In the genomic region with DNA sequence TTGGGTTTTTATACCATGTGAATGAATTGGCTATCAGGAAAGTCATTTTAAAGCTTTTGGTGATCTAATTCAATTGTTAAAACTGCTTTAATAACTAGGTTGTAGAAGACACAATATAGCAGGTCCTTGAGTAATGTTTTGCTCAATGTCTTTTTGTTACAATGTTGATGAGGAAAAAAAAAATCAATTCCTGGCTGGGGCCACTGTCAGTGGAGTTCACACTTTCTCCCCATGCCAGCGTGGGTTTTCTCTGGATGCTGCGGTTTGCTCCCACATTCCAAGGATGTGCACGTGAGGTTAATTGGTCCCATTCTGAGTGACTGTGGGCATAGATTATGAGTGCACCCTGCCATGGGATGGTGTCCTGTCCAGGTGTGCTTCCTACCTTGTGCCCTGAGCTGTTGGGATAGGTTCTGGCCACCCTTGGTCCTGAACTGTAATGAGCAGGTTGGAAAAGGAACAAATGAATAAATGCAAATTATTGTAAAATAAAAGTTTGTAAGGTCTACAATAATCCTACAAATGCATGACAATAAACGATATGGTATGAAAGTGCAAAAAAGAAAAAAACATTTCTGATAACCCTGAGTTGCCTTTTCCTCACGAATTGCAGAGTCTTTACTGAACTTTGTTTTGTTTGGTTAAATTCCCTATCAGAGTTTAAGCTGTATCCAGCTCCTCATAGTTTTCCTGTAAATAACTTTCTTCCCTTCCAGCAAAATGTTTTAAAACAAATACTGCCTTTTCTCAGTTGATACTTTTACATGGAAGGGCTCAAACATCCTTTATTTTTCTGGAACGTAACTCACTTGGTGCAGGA, we compare ENCODE assay signal across 20 cellular contexts.
DNase-seq lines count a peak whose midpoint lies in the region; ATAC-seq, FAIRE-seq and TF ChIP-seq lines count a peak whose summit lies in the region.
"Had no signal": no experiment of that assay in that cellular context is flagged by ENCODE, and none has a peak within 500 bp of the region (broad histone marks: within the 10 kb centered on the region; RNA-seq: fewer than 3 reads in every experiment).

No MANE protein-coding gene starts in this region.

- no peak overlapping the region for H2BK5ac ChIP-seq in neuronal stem cell (ENCODE audit: low read length)

- H2AFZ ChIP-seq in neuronal stem cell (ENCODE audit: low read length), result no peak overlapping the region

- FAIRE-seq in A549 (lab: Jason Lieb, UNC) (peak; percentile 49), D721Med (lab: Jason Lieb, UNC) (peak; percentile 21)
- FAIRE-seq: A204.1, GM12878, GM18507 had no signal

- no peak overlapping the region for H4K91ac ChIP-seq in neuronal stem cell (ENCODE audit: low read depth, low read length, poor library complexity)

- CTCF ChIA-PET in A549 (lab: Yijun Ruan, JAX), result interaction anchor here (1.5 kb wide), 2 partner anchors 24 to 48 kb away, joined by 5 read pairs; no protein-coding TSS in a partner anchor

- H3K79me1 ChIP-seq in neuronal stem cell (ENCODE audit: low read depth, low read length), result no peaks in the 10 kb centered on the region

- in situ Hi-C loops in G401 (cut with HindIII; ENCODE audit: low sequenced_read_pairs), result no loop called here

- TF ChIP-seq POLR2A in A549 (IDR thresholded peaks at IDR 0.05; ENCODE audit: low read length), result no peak

- TF ChIP-seq CTCF in A549 (IDR thresholded peaks at IDR 0.05) (no peak), D721Med (IDR thresholded peaks at IDR 0.05; ENCODE audit: insufficient read depth, missing control alignments) (no peak), BE2C (IDR thresholded peaks at IDR 0.05; ENCODE audit: low read depth, low read length) (no peak)

- no peak overlapping the region for H3K23ac ChIP-seq in neuronal stem cell (ENCODE audit: low read depth, low read length, poor library complexity)

- no peak overlapping the region for H3K4me3 ChIP-seq in A549
- H3K4me3 ChIP-seq in neuronal stem cell (ENCODE audit: low read length in 2 of 2), result no peak overlapping the region
- no peak overlapping the region for H3K4me3 ChIP-seq in BE2C (ENCODE audit: low read depth, low read length)
- H3K4me3 ChIP-seq: BLaER1, GM12878 had no signal

- H2AK5ac ChIP-seq in neuronal stem cell (ENCODE audit: low read depth, low read length), result no peak overlapping the region

- H2BK120ac ChIP-seq in neuronal stem cell (ENCODE audit: low read depth, low read length), result no peak overlapping the region

- no peak for ATAC-seq in A549
- peak; percentile 68 for ATAC-seq in left lobe of liver
- no peak for ATAC-seq in GM21390 (IDR thresholded peaks at IDR 0.05; ENCODE audit: unreplicated experiment)
- ATAC-seq: GM12878 had no signal

- no peak overlapping the region for H2BK12ac ChIP-seq in neuronal stem cell (ENCODE audit: low read length)

- H2BK15ac ChIP-seq in neuronal stem cell (ENCODE audit: low read length), result no peak overlapping the region

- H3K4me2 ChIP-seq in A549, result no peak overlapping the region
- H3K4me2 ChIP-seq in neuronal stem cell (ENCODE audit: insufficient read depth, low read length, poor library complexity, severe bottlenecking), result no peak overlapping the region
- H3K4me2 ChIP-seq: BLaER1 had no signal

- H3K4ac ChIP-seq in neuronal stem cell (ENCODE audit: low read length), result no peak overlapping the region

- no peak overlapping the region for H3K27ac ChIP-seq in A549
- no peak overlapping the region for H3K27ac ChIP-seq in neuronal stem cell (replicated peaks; ENCODE audit: low read length)
- H3K27ac ChIP-seq: BLaER1 had no signal

- no peak for DNase-seq in A549 (ENCODE audit: low read depth in 1 of 2, low spot score in 1 of 2)
- DNase-seq in D721Med (ENCODE audit: insufficient read length, low spot score), result no peak
- no peak for DNase-seq in left lobe of liver (ENCODE audit: low spot score)
- DNase-seq in neuronal stem cell (ENCODE audit: low spot score), result no peak
- no peak for DNase-seq in BE2C
- no peak for DNase-seq in G401 (ENCODE audit: low spot score)
- DNase-seq in NCI-H345 (lab: John Stamatoyannopoulos, UW), result no peak
- DNase-seq: 8988T; AML-193; C1 segment of cervical spinal cord; CD4-positive, alpha-beta memory T cell; CD4-positive, CD25-positive, alpha-beta regulatory T cell; CD8-positive, alpha-beta memory T cell; DMS79 treated with DMSO at 0.1 percent for 48 hours; GDM1 had no signal

- H3K27me3 ChIP-seq in neuronal stem cell (ENCODE audit: control insufficient read depth in 3 of 3, insufficient read depth in 3 of 3, low read depth in 1 of 3, low read length in 3 of 3) (no peaks in the 10 kb centered on the region), BE2C (no peaks in the 10 kb centered on the region)
- H3K27me3 ChIP-seq: BLaER1 had no signal

- no peak overlapping the region for H3K14ac ChIP-seq in neuronal stem cell (ENCODE audit: low read length)

- H4K8ac ChIP-seq in neuronal stem cell (ENCODE audit: low read depth, low read length), result no peak overlapping the region

- TF ChIP-seq RAD21 in A549 (conservative IDR thresholded peaks at IDR 0.05 in 1 of 2, IDR thresholded peaks at IDR 0.05 in 1 of 2), result no peak

- no peak overlapping the region for H3K9ac ChIP-seq in neuronal stem cell (ENCODE audit: low read depth, low read length, poor library complexity)
- H3K9ac ChIP-seq: BLaER1 had no signal

- H3K4me1 ChIP-seq in A549 (no peaks in the 10 kb centered on the region), neuronal stem cell (ENCODE audit: control insufficient read depth in 2 of 2, insufficient read depth in 1 of 2, low read depth in 1 of 2, low read length in 2 of 2) (peaks cover 0 to 5% of the 10 kb centered on the region in 2 donors), BE2C (no peaks in the 10 kb centered on the region)
- H3K4me1 ChIP-seq: BLaER1 had no signal

- H3K9me3 ChIP-seq in A549, result no peaks in the 10 kb centered on the region
- peaks cover 0 to 4% of the 10 kb centered on the region in 2 donors for H3K9me3 ChIP-seq in neuronal stem cell (replicated peaks in 1 of 2; ENCODE audit: control insufficient read depth in 2 of 2, insufficient read depth in 1 of 2, low read depth in 1 of 2, low read length in 2 of 2)
- H3K9me3 ChIP-seq in BE2C, result no peaks in the 10 kb centered on the region

- 89% methylated on average over 6 of the region's 6 CpGs for WGBS in A549 (ENCODE audit: missing lambda C conversion rate)
- no CpG with 5 or more reads among the region's 6 CpGs for WGBS in neuronal stem cell (ENCODE audit: extremely low coverage in 2 of 2, insufficient read length in 2 of 2, insufficient replicate concordance in 1 of 2), 2 donors

- POLR2A ChIA-PET in A549 (lab: Yijun Ruan, JAX), result no interaction called here

- peak overlapping the region; percentile 83 for H3K18ac ChIP-seq in neuronal stem cell (ENCODE audit: low read length)

- H3K36me3 ChIP-seq in neuronal stem cell (replicated peaks in 1 of 2; ENCODE audit: control insufficient read depth in 2 of 2, insufficient read depth in 2 of 2, low read length in 2 of 2) (no peaks in the 10 kb centered on the region), BE2C (no peaks in the 10 kb centered on the region)
- H3K36me3 ChIP-seq: BLaER1 had no signal

- TF ChIP-seq EP300 in A549 (IDR thresholded peaks at IDR 0.05), result no peak

TF ChIP-seq in A549, 52 proteins besides CTCF, POLR2A, EP300 and RAD21 (continues in another document):
- TF ChIP-seq HOXB13 (CRISPR knock-in tag; IDR thresholded peaks at IDR 0.05; ENCODE audit: low read depth), result no peak
- no peak for TF ChIP-seq MYC (IDR thresholded peaks at IDR 0.05; ENCODE audit: borderline replicate concordance, low read length)
- TF ChIP-seq EHF (CRISPR knock-in tag; IDR thresholded peaks at IDR 0.05), result no peak
- TF ChIP-seq SMC3 (IDR thresholded peaks at IDR 0.05), result no peak
- TF ChIP-seq, protein P1, sequence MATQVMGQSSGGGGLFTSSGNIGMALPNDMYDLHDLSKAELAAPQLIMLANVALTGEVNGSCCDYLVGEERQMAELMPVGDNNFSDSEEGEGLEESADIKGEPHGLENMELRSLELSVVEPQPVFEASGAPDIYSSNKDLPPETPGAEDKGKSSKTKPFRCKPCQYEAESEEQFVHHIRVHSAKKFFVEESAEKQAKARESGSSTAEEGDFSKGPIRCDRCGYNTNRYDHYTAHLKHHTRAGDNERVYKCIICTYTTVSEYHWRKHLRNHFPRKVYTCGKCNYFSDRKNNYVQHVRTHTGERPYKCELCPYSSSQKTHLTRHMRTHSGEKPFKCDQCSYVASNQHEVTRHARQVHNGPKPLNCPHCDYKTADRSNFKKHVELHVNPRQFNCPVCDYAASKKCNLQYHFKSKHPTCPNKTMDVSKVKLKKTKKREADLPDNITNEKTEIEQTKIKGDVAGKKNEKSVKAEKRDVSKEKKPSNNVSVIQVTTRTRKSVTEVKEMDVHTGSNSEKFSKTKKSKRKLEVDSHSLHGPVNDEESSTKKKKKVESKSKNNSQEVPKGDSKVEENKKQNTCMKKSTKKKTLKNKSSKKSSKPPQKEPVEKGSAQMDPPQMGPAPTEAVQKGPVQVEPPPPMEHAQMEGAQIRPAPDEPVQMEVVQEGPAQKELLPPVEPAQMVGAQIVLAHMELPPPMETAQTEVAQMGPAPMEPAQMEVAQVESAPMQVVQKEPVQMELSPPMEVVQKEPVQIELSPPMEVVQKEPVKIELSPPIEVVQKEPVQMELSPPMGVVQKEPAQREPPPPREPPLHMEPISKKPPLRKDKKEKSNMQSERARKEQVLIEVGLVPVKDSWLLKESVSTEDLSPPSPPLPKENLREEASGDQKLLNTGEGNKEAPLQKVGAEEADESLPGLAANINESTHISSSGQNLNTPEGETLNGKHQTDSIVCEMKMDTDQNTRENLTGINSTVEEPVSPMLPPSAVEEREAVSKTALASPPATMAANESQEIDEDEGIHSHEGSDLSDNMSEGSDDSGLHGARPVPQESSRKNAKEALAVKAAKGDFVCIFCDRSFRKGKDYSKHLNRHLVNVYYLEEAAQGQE (IDR thresholded peaks at IDR 0.05), result no peak
- TF ChIP-seq RFX5 (IDR thresholded peaks at IDR 0.05), result no peak
- TF ChIP-seq CHD2 (IDR thresholded peaks at IDR 0.05; ENCODE audit: low read length, partially characterized antibody), result no peak
- TF ChIP-seq FOSB (CRISPR knock-in tag; IDR thresholded peaks at IDR 0.05), result no peak
- TF ChIP-seq MAZ (IDR thresholded peaks at IDR 0.05; ENCODE audit: borderline replicate concordance, low read depth, low read length), result no peak
- TF ChIP-seq KDM1A (IDR thresholded peaks at IDR 0.05; ENCODE audit: low read depth), result no peak
- no peak for TF ChIP-seq MAFK (IDR thresholded peaks at IDR 0.05; ENCODE audit: partially characterized antibody)
- TF ChIP-seq NPAS2 (CRISPR knock-in tag; IDR thresholded peaks at IDR 0.05; ENCODE audit: borderline replicate concordance), result no peak
- TF ChIP-seq NR3C1 (IDR thresholded peaks at IDR 0.05), result no peak
- TF ChIP-seq ESRRA (IDR thresholded peaks at IDR 0.05; ENCODE audit: borderline replicate concordance, low read length), result no peak
- no peak for TF ChIP-seq HOXB5 (CRISPR knock-in tag; IDR thresholded peaks at IDR 0.05)
- TF ChIP-seq SREBF2 (IDR thresholded peaks at IDR 0.05), result no peak
- TF ChIP-seq, protein P2, sequence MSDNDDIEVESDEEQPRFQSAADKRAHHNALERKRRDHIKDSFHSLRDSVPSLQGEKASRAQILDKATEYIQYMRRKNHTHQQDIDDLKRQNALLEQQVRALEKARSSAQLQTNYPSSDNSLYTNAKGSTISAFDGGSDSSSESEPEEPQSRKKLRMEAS (IDR thresholded peaks at IDR 0.05), result no peak
